In the genomic region with DNA sequence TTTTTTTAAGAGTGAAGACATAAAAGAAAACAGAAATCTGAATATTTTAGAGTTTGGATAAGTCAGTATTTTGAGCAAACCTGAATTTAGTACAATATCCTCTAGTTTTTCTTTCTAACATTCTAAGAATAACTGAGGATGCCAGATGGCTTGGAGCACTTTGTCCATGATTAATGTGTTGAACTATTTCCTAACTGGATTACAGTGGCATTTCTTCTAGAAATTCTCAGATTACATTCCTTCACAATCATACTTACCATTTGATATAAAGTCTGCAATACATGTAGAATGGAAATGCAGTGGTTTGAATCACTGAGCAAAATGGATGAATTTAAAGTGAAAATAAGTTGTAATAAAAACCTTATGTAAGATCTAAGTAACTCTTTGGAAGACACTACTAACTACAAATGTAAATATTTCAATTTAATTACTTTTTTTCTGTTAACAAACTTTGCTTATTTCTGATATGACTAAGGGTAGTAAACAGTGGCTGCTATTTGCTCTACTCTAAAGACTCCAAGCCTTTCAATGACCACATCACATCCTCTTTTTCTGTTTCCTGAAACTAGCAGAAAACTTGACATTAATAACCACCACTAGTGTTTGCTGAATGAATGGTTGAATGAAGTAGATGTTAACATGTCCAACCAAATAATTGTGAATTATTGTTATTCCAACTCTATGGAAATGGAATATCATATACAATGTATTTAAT, we compare ENCODE assay signal across 19 cellular contexts.
DNase-seq lines count a peak whose midpoint lies in the region; ATAC-seq and TF ChIP-seq lines count a peak whose summit lies in the region.
"Had no signal": no experiment of that assay in that cellular context is flagged by ENCODE, and none has a peak within 500 bp of the region (broad histone marks: within the 10 kb centered on the region; RNA-seq: fewer than 3 reads in every experiment).

No MANE protein-coding gene starts in this region.

- intact Hi-C loops in mucosa of descending colon (cut with DNase I, micrococcal nuclease) = no loop called here

- H3K4me1 ChIP-seq in osteoblast (ENCODE audit: insufficient read depth, low read length) (peaks cover 5% of the 10 kb centered on the region), mucosa of descending colon (ENCODE audit: low read depth) (no peaks in the 10 kb centered on the region)
- H3K4me1 ChIP-seq: esophagus squamous epithelium, lower lobe of right lung had no signal

- H3K9me3 ChIP-seq in osteoblast (ENCODE audit: low read depth, low read length) = no peaks in the 10 kb centered on the region
- H3K9me3 ChIP-seq in mucosa of descending colon = no peaks in the 10 kb centered on the region
- H3K9me3 ChIP-seq: esophagus squamous epithelium, lower lobe of right lung, psoas muscle had no signal

- H3K79me2 ChIP-seq in osteoblast (ENCODE audit: insufficient read depth, low read length) = no peaks in the 10 kb centered on the region

- H2AFZ ChIP-seq in osteoblast (ENCODE audit: low read length) = no peak overlapping the region

- H3K36me3 ChIP-seq in osteoblast (ENCODE audit: insufficient read depth, low read length) (no peaks in the 10 kb centered on the region), mucosa of descending colon (ENCODE audit: low read depth) (no peaks in the 10 kb centered on the region)
- H3K36me3 ChIP-seq: esophagus squamous epithelium, lower lobe of right lung had no signal

- no peaks in the 10 kb centered on the region for H3K27me3 ChIP-seq in osteoblast (ENCODE audit: insufficient read depth, low read length)
- H3K27me3 ChIP-seq: esophagus squamous epithelium had no signal

- no peak overlapping the region for H3K27ac ChIP-seq in osteoblast (ENCODE audit: low read depth, low read length)
- H3K27ac ChIP-seq: C4-2B, esophagus squamous epithelium, lower lobe of right lung, psoas muscle had no signal

- no peak overlapping the region for H3K4me3 ChIP-seq in choroid plexus epithelial cell (ENCODE audit: low read depth, low read length)
- H3K4me3 ChIP-seq in osteoblast (ENCODE audit: insufficient read depth, low read length) = no peak overlapping the region
- H3K4me3 ChIP-seq in mucosa of descending colon = no peak overlapping the region
- H3K4me3 ChIP-seq: esophagus squamous epithelium, lower lobe of right lung, psoas muscle had no signal

- no peak for ATAC-seq in stimulated activated naive CD8-positive, alpha-beta T cell treated with anti-CD3 and anti-CD28 coated beads, Interleukin-15, Interleukin-2, amounts not matched to agents 100 U/mL and 50 U/mL, for 24 hours
- no peak for ATAC-seq in mucosa of descending colon
- ATAC-seq: activated CD4-positive, CD25-positive, alpha-beta regulatory T cell treated with anti-CD3 and anti-CD28 coated beads, Interleukin-2, amount 50 U/mL, for 24 hours; lower lobe of right lung; natural killer cell had no signal

- peak overlapping the region; percentile 26 for H3K4me2 ChIP-seq in osteoblast (ENCODE audit: insufficient read depth, low read length)

- peak; percentile 64 for DNase-seq in GM03348 (ENCODE audit: low spot score)
- DNase-seq in LHCN-M2 (ENCODE audit: low read depth) = peak; percentile 80
- peak; percentile 50 for DNase-seq in choroid plexus epithelial cell (ENCODE audit: low read depth)
- DNase-seq in osteoblast (ENCODE audit: insufficient read length, low spot score, missing footprints) = peak; percentile 65
- DNase-seq in NCI-H345 (lab: John Stamatoyannopoulos, UW) = no peak
- DNase-seq in inferior parietal cortex (ENCODE audit: extremely low spot score) = no peak
- no peak for DNase-seq in stimulated activated naive CD8-positive, alpha-beta T cell treated with anti-CD3 and anti-CD28 coated beads, Interleukin-15, Interleukin-2, amounts not matched to agents 100 U/mL and 50 U/mL, for 24 hours
- no peak for DNase-seq in mucosa of descending colon
- DNase-seq: DND-41; esophagus squamous epithelium; GOT3; lower lobe of right lung; natural killer cell; NCI-H1694; NCI-H446; psoas muscle; stimulated activated naive CD4-positive, alpha-beta T cell had no signal

- no peak for TF ChIP-seq CTCF in choroid plexus epithelial cell (conservative IDR thresholded peaks at IDR 0.05; ENCODE audit: low read depth, low read length)
- no peak for TF ChIP-seq CTCF in osteoblast (IDR thresholded peaks at IDR 0.05; ENCODE audit: extremely low read depth, low read depth, low read length)
- TF ChIP-seq CTCF in mucosa of descending colon (IDR thresholded peaks at IDR 0.05) = no peak

- no peaks in the 10 kb centered on the region for H4K20me1 ChIP-seq in osteoblast (ENCODE audit: insufficient read depth, low read length)

Comparison
In these comparisons a context has a peak if more than half of its experiments do, and no peak if none do; other contexts are left out.
1. DNase-seq: peak in GM03348 (single experiment), LHCN-M2 (single experiment), choroid plexus epithelial cell (single experiment) and osteoblast (single experiment); none in NCI-H345 (single experiment), inferior parietal cortex (single experiment), stimulated activated naive CD8-positive, alpha-beta T cell treated with anti-CD3 and anti-CD28 coated beads, Interleukin-15, Interleukin-2, amounts not matched to agents 100 U/mL and 50 U/mL, for 24 hours (single experiment) and mucosa of descending colon (0 of 3).